ENCODE assay signal across 8 cellular contexts in genomic region chr19:2607712-2608601, GRCh38.
DNase-seq lines count a peak whose midpoint lies in the region; ATAC-seq, FAIRE-seq and TF ChIP-seq lines count a peak whose summit lies in the region.

No MANE protein-coding gene starts in this region.

- DNase-seq in GM12892 (ENCODE audit: insufficient read length): no peak
- peak; percentile 62 for DNase-seq in activated CD4-positive, alpha-beta T cell treated with anti-CD3 and anti-CD28 coated beads for 1 hour
- peak; percentile 58 to 79 (median 75) for DNase-seq in effector memory CD4-positive, alpha-beta T cell
- DNase-seq in Kasumi-1 (lab: John Stamatoyannopoulos, UW): no peak
- no peak for DNase-seq in psoas muscle

- H3K4me3 ChIP-seq in effector memory CD4-positive, alpha-beta T cell (ENCODE audit: insufficient read depth, low read depth, low read length, poor library complexity, severe bottlenecking): peak overlapping the region; percentile 33
- H3K4me3 ChIP-seq in psoas muscle: no peak overlapping the region

- H3K36me3 ChIP-seq in effector memory CD4-positive, alpha-beta T cell (ENCODE audit: control insufficient read depth, insufficient read depth, low read length): no peaks in the 10 kb centered on the region
- no peaks in the 10 kb centered on the region for H3K36me3 ChIP-seq in psoas muscle (ENCODE audit: insufficient read depth in 1 of 2, low read depth in 1 of 2)

- peak; percentile 40 for ATAC-seq in HG02759 (IDR thresholded peaks at IDR 0.05; ENCODE audit: unreplicated experiment)
- ATAC-seq in stimulated activated memory B cell treated with anti-CD40 and anti-IgM and Interleukin-4, amounts not matched to agents 10 μg/mL and 1 μg/mL and 100 μg/mL, for 72 hours: peak; percentile 79
- no peak for ATAC-seq in HG03108 (IDR thresholded peaks at IDR 0.05; ENCODE audit: unreplicated experiment)
- no peak for ATAC-seq in psoas muscle

- no peaks in the 10 kb centered on the region for H3K9me3 Mint-ChIP-seq in stimulated activated memory B cell treated with anti-CD40 and anti-IgM and Interleukin-4, amounts not matched to agents 10 μg/mL and 1 μg/mL and 100 μg/mL, for 72 hours

- 74 to 78% (median 77%) methylated on average over 46 to 47 of the region's 47 CpGs for whole genome bisulfite sequencing in psoas muscle, 3 donors

- H3K4me3 Mint-ChIP-seq in stimulated activated memory B cell treated with anti-CD40 and anti-IgM and Interleukin-4, amounts not matched to agents 10 μg/mL and 1 μg/mL and 100 μg/mL, for 72 hours: peak overlapping the region; percentile 71

- no peaks in the 10 kb centered on the region for H3K27me3 ChIP-seq in effector memory CD4-positive, alpha-beta T cell (replicated peaks; ENCODE audit: control insufficient read depth, insufficient read depth, low read length, poor library complexity, severe bottlenecking)
- H3K27me3 ChIP-seq in psoas muscle (ENCODE audit: insufficient read depth in 3 of 3, low read length in 2 of 3): peaks cover 0 to 2% (median 0%) of the 10 kb centered on the region in 3 donors

- peaks cover 62% of the 10 kb centered on the region for H3K4me1 Mint-ChIP-seq in stimulated activated memory B cell treated with anti-CD40 and anti-IgM and Interleukin-4, amounts not matched to agents 10 μg/mL and 1 μg/mL and 100 μg/mL, for 72 hours

- FAIRE-seq in GM12892 (lab: Jason Lieb, UNC): peak; percentile 98

- intact Hi-C loops in psoas muscle (cut with DNase I): no loop called here

- no peak overlapping the region for H3K27ac ChIP-seq in effector memory CD4-positive, alpha-beta T cell (ENCODE audit: insufficient read depth, low read length, poor library complexity, severe bottlenecking)
- H3K27ac ChIP-seq in psoas muscle: no peak overlapping the region

- H3K4me1 ChIP-seq in effector memory CD4-positive, alpha-beta T cell (ENCODE audit: control insufficient read depth, insufficient read depth, low read length, poor library complexity, severe bottlenecking): peaks cover 18% of the 10 kb centered on the region
- H3K4me1 ChIP-seq in psoas muscle: peaks cover 3% of the 10 kb centered on the region

- peak overlapping the region; percentile 80 for H3K27ac Mint-ChIP-seq in stimulated activated memory B cell treated with anti-CD40 and anti-IgM and Interleukin-4, amounts not matched to agents 10 μg/mL and 1 μg/mL and 100 μg/mL, for 72 hours

- H3K9me3 ChIP-seq in effector memory CD4-positive, alpha-beta T cell (ENCODE audit: control insufficient read depth, low read length): no peaks in the 10 kb centered on the region
- no peaks in the 10 kb centered on the region for H3K9me3 ChIP-seq in psoas muscle

- TF ChIP-seq POLR2A in GM12892 (IDR thresholded peaks at IDR 0.05; ENCODE audit: low read depth, low read length): peak; percentile 62; the same call in 1 of the 2 replicates

- H3K27me3 Mint-ChIP-seq in stimulated activated memory B cell treated with anti-CD40 and anti-IgM and Interleukin-4, amounts not matched to agents 10 μg/mL and 1 μg/mL and 100 μg/mL, for 72 hours: no peaks in the 10 kb centered on the region

- no peak for TF ChIP-seq CTCF in psoas muscle (IDR thresholded peaks at IDR 0.05)

- peaks cover 7% of the 10 kb centered on the region for H3K36me3 Mint-ChIP-seq in stimulated activated memory B cell treated with anti-CD40 and anti-IgM and Interleukin-4, amounts not matched to agents 10 μg/mL and 1 μg/mL and 100 μg/mL, for 72 hours

Comparison
In these comparisons a context has a peak if more than half of its experiments do, and no peak if none do; other contexts are left out.
1. DNase-seq: peak in activated CD4-positive, alpha-beta T cell treated with anti-CD3 and anti-CD28 coated beads for 1 hour (single experiment) and effector memory CD4-positive, alpha-beta T cell (3 of 3); none in GM12892 (single experiment), Kasumi-1 (0 of 2) and psoas muscle (0 of 2).
2. ATAC-seq: peak in HG02759 (single experiment) and stimulated activated memory B cell treated with anti-CD40 and anti-IgM and Interleukin-4, amounts not matched to agents 10 μg/mL and 1 μg/mL and 100 μg/mL, for 72 hours (single experiment); none in HG03108 (single experiment) and psoas muscle (0 of 4).